Comparison of ENCODE assay signal across 1 cellular context in the genomic region with DNA sequence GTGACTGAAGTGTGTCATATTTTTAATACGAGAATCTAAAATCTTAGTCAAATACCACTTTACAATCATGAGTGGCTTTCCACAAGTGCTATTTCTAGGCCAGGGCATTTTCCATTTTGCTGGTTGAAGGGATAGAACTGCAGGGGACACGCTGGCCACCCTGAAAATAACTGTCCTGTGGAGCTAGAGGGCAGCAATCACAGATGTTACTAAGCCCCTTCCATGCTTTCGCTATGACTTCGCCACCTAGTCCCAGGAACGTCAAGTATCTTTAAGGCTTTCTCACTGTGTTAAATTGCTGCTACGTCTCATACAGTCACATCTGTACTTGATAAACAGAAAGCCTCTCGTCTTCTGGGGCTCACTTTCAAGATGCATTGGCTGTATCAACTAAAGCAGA.
A peak's percentile ranks its signal among the peaks of the same experiment; 100 is the strongest.
TF ChIP-seq lines count a peak whose summit lies in the region.

No MANE protein-coding gene starts in this region.

TF ChIP-seq in HepG2, 621 proteins besides CTCF, POLR2A, EP300 and RAD21:
- TF ChIP-seq ZNF121 (CRISPR knock-in tag; IDR thresholded peaks at IDR 0.05) (no peak), STAG1 (CRISPR knock-in tag; IDR thresholded peaks at IDR 0.05) (peak; percentile 43)
TF ChIP-seq in HepG2: peak in this region for 1.
